11 cellular contexts compared by ENCODE assay signal in the genomic region with DNA sequence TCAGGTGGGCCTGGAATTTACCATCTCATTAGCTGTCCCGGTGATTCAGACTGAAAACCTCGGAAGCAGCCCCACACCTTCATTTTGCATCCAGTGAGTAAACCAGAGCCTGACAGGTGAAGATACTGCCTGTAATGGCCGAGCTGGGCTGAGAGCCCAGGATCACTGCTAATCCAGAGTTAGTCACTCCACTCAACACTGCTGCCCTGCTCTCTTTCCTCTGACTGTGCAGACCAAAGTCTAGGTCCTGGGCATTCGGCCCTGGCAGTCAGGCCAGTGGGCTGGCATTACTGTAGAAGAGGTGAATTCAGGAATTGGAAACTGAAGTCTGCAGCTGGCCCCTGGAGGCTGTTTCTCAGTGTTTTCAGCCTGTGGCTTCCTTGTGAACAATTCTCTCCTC. TPM values are rescaled to one million over a fixed set of nuclear protein-coding genes. Genes with fewer than 3 reads are reported as not detected.
DNase-seq lines count a peak whose midpoint lies in the region; ATAC-seq and TF ChIP-seq lines count a peak whose summit lies in the region.
"Had no signal": no experiment of that assay in that cellular context is flagged by ENCODE, and none has a peak within 500 bp of the region (broad histone marks: within the 10 kb centered on the region; RNA-seq: fewer than 3 reads in every experiment).

No MANE protein-coding gene starts in this region.

- TF ChIP-seq CTCF in esophagus muscularis mucosa (IDR thresholded peaks at IDR 0.05) (no peak), stomach (IDR thresholded peaks at IDR 0.05) (no peak)

- DNase-seq in AG08396 (ENCODE audit: low spot score), result peak; percentile 69
- DNase-seq in NCI-H226, result peak; percentile 74
- DNase-seq in esophagus muscularis mucosa (ENCODE audit: extremely low spot score), result no peak
- DNase-seq in mucosa of gallbladder (ENCODE audit: low spot score), result peak; percentile 69
- no peak for DNase-seq in NCI-H146 (lab: John Stamatoyannopoulos, UW)
- DNase-seq in stomach, result no peak
- DNase-seq: activated effector memory CD4-positive, alpha-beta T cell treated with anti-CD3 and anti-CD28 coated beads, Interleukin-2, amount 50 U/mL, for 16 hours; Karpas-422; left colon had no signal

- TF ChIP-seq POLR2A in esophagus muscularis mucosa (IDR thresholded peaks at IDR 0.05; ENCODE audit: low read depth), result no peak
- TF ChIP-seq POLR2A in stomach (IDR thresholded peaks at IDR 0.05), result no peak

- TF ChIP-seq EP300 in esophagus muscularis mucosa (IDR thresholded peaks at IDR 0.05) (no peak), stomach (IDR thresholded peaks at IDR 0.05) (no peak)

- 70% methylated on average over 4 of the region's 4 CpGs for WGBS in esophagus muscularis mucosa
- WGBS in stomach, 5 donors, result 48 to 70% (median 62%) methylated on average over 2 to 4 of the region's 4 CpGs

- H3K27me3 ChIP-seq in esophagus muscularis mucosa (no peaks in the 10 kb centered on the region), stomach (no peaks in the 10 kb centered on the region)

- H3K27ac ChIP-seq in esophagus muscularis mucosa (replicated peaks in 1 of 4) (peak overlapping the region; percentile 46 to 57 (median 56)), stomach (peak overlapping the region in 1 of 5 donors; percentile 32)

- H3K9me3 ChIP-seq in esophagus muscularis mucosa (no peaks in the 10 kb centered on the region), stomach (no peaks in the 10 kb centered on the region)

- H3K36me3 ChIP-seq in esophagus muscularis mucosa (no peaks in the 10 kb centered on the region), stomach (no peaks in the 10 kb centered on the region)

- no peak for ATAC-seq in GM21529 (IDR thresholded peaks at IDR 0.05; ENCODE audit: unreplicated experiment)
- no peak for ATAC-seq in HG03439 (IDR thresholded peaks at IDR 0.05; ENCODE audit: unreplicated experiment)
- ATAC-seq: left colon had no signal

- intact Hi-C loops in esophagus muscularis mucosa (cut with DNase I) (loop anchor here (2.0 kb wide), 1 partner anchor 245 kb away; no protein-coding TSS in a partner anchor), stomach (cut with DNase I; ENCODE audit: low total_unique reads) (no loop called here)

- no peak overlapping the region for H3K4me3 ChIP-seq in esophagus muscularis mucosa
- H3K4me3 ChIP-seq in stomach, result no peak overlapping the region

- H3K4me1 ChIP-seq in esophagus muscularis mucosa, result peaks cover 12 to 52% (median 42%) of the 10 kb centered on the region in 4 donors
- peaks cover 10 to 30% (median 21%) of the 10 kb centered on the region in 4 donors for H3K4me1 ChIP-seq in stomach

RNA-seq across cellular contexts. Expression of a gene that starts 44.3 kb away (rescaled TPM):
- total RNA-seq in esophagus muscularis mucosa (1 to 10 TPM; 1.9 to 3.8 (median 2.4) TPM), mucosa of gallbladder (3.3 TPM), stomach (1 to 10 TPM in 1 of 5 donors, under 1 TPM in 2, not detected in 2; 0.87 to 2.2 (median 0.89) TPM)
- polyA plus RNA-seq in stomach, result 1 to 10 TPM in 2 of 3 donors, not detected in 1; 1.2 to 1.3 TPM

Comparison
In these comparisons a context has a peak if more than half of its experiments do, and no peak if none do; other contexts are left out.
1. DNase-seq: peak in AG08396 (single experiment), NCI-H226 (single experiment) and mucosa of gallbladder (single experiment); none in esophagus muscularis mucosa (single experiment), NCI-H146 (single experiment) and stomach (single experiment).